ENCODE assay signal across 22 cellular contexts in the genomic region with DNA sequence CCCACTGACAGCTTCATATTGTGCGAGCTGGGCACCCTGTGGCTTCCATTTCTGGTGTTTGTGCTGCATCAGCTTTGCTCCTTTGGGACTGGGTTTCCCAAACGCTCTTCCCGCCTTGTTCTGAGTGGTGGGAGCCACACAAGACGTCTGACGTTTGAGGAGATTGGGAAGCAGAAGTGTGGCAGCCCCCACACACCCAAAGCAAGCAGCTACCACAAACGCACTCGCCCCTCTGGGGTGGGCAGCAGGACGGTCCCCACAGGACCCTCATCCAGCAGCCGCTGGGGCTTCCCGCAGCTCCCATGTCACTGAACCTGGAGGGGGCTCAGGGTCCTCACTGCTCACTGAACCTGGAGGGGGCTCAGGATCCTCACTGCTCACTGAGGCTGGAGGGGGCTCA.
"Had no signal": no experiment of that assay in that cellular context is flagged by ENCODE, and none has a peak within 500 bp of the region (broad histone marks: within the 10 kb centered on the region; RNA-seq: fewer than 3 reads in every experiment).

No MANE protein-coding gene starts in this region.

- H3K9me3 Mint-ChIP-seq: central memory CD8-positive, alpha-beta T cell; dendritic cell treated with granulocyte-macrophage colony-stimulating factor and Interleukin-4, amounts not matched to agents 40 ng/mL and 50 ng/mL, for 4 days; natural killer cell; stimulated activated memory B cell treated with anti-CD40 and anti-IgM and Interleukin-4, amounts not matched to agents 10 μg/mL and 1 μg/mL and 100 μg/mL, for 72 hours; type B pancreatic cell had no signal

- H3K36me3 ChIP-seq: colonic mucosa, esophagus squamous epithelium, left lung, neutrophil, pancreas, tibial artery had no signal

- H3K27ac ChIP-seq: colonic mucosa, esophagus squamous epithelium, left lung, neutrophil, pancreas, testis, tibial artery had no signal

- H3K4me3 Mint-ChIP-seq: central memory CD8-positive, alpha-beta T cell; dendritic cell treated with granulocyte-macrophage colony-stimulating factor and Interleukin-4, amounts not matched to agents 40 ng/mL and 50 ng/mL, for 4 days; natural killer cell; stimulated activated memory B cell treated with anti-CD40 and anti-IgM and Interleukin-4, amounts not matched to agents 10 μg/mL and 1 μg/mL and 100 μg/mL, for 72 hours; type B pancreatic cell had no signal

- H3K4me3 ChIP-seq: colonic mucosa, esophagus squamous epithelium, left lung, pancreas, testis, tibial artery had no signal

- H3K9me3 ChIP-seq: colonic mucosa, esophagus squamous epithelium, left lung, neutrophil, pancreas, testis, tibial artery had no signal

- DNase-seq: colonic mucosa; effector CD8-positive, alpha-beta T cell; erythroblast; esophagus squamous epithelium; foreskin melanocyte; left cardiac atrium; mammary epithelial cell; mesendoderm; natural killer cell; stimulated activated CD4-positive, alpha-beta T cell treated with anti-CD3 and anti-CD28 coated beads, Interleukin-4, amount 100 ng/mL, for 4 hours; stimulated activated naive CD8-positive, alpha-beta T cell treated with anti-CD3 and anti-CD28 coated beads, Interleukin-15, Interleukin-2, amounts not matched to agents 100 U/mL and 50 U/mL, for 24 hours; substantia nigra; testis had no signal

- H3K36me3 Mint-ChIP-seq: natural killer cell; stimulated activated memory B cell treated with anti-CD40 and anti-IgM and Interleukin-4, amounts not matched to agents 10 μg/mL and 1 μg/mL and 100 μg/mL, for 72 hours; type B pancreatic cell had no signal

- H3K27me3 ChIP-seq: colonic mucosa, pancreas, testis had no signal

- H3K27ac Mint-ChIP-seq: dendritic cell treated with granulocyte-macrophage colony-stimulating factor and Interleukin-4, amounts not matched to agents 40 ng/mL and 50 ng/mL, for 4 days; natural killer cell; stimulated activated memory B cell treated with anti-CD40 and anti-IgM and Interleukin-4, amounts not matched to agents 10 μg/mL and 1 μg/mL and 100 μg/mL, for 72 hours; type B pancreatic cell had no signal

- H3K4me1 Mint-ChIP-seq: stimulated activated memory B cell treated with anti-CD40 and anti-IgM and Interleukin-4, amounts not matched to agents 10 μg/mL and 1 μg/mL and 100 μg/mL, for 72 hours had no signal

- ATAC-seq: left cardiac atrium; left lung; natural killer cell; pancreas; sciatic nerve; stimulated activated memory B cell treated with anti-CD40 and anti-IgM and Interleukin-4, amounts not matched to agents 10 μg/mL and 1 μg/mL and 100 μg/mL, for 72 hours; stimulated activated naive CD8-positive, alpha-beta T cell treated with anti-CD3 and anti-CD28 coated beads, Interleukin-15, Interleukin-2, amounts not matched to agents 100 U/mL and 50 U/mL, for 24 hours had no signal

- H3K4me1 ChIP-seq: colonic mucosa, pancreas, testis, tibial artery had no signal
